Comparison of ENCODE assay signal across 8 cellular contexts in the genomic region with DNA sequence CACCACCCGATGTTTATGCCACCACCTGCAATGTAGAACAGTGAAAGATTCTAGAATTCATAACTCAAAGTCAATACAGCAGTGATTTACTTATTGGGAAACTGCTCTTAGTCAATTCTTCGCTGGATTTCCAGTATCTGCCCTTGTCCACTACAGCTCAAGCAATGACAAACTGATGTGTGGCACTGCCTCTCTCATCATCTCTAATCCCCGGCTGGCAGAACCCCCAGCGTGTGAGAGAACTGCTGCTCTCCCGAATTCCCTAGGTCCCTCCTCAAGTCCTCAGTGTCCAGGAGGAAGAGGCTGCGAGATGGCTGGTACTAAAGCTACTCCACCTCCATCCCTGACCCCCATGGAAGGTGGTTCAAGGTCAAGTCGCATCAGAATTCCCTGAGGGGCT. TPM values are rescaled to one million over a fixed set of nuclear protein-coding genes. Genes with fewer than 3 reads are reported as not detected.
DNase-seq lines count a peak whose midpoint lies in the region; ATAC-seq and TF ChIP-seq lines count a peak whose summit lies in the region.

No MANE protein-coding gene starts in this region.

- WGBS in endodermal cell (ENCODE audit: insufficient coverage in 1 of 2, insufficient read length in 1 of 2), 2 experiments, result 65 to 85% methylated on average over 4 to 7 of the region's 7 CpGs
- WGBS in trophoblast cell (ENCODE audit: extremely low coverage, insufficient coverage, insufficient read length), result no CpG with 5 or more reads among the region's 7 CpGs

- H2AFZ ChIP-seq in trophoblast cell (ENCODE audit: insufficient read depth, low read length, poor library complexity), result no peak overlapping the region

- H3K9ac ChIP-seq in NT2/D1 (ENCODE audit: insufficient read length, low read depth), result peak overlapping the region; percentile 68
- H3K9ac ChIP-seq in endodermal cell (ENCODE audit: extremely low read depth, low read length, poor library complexity, severe bottlenecking), result no peak overlapping the region
- H3K9ac ChIP-seq in trophoblast cell (ENCODE audit: low read length), result peak overlapping the region; percentile 12

- DNase-seq in EL, result peak; percentile 11
- DNase-seq in NT2/D1 (ENCODE audit: low read depth, low spot score), result no peak
- DNase-seq in endodermal cell, result no peak
- DNase-seq in trophoblast cell, result no peak

- peak overlapping the region; percentile 81 for H3K4ac ChIP-seq in trophoblast cell (ENCODE audit: low read depth, low read length)

- TF ChIP-seq CTCF in endodermal cell (conservative IDR thresholded peaks at IDR 0.05), result no peak

- H3K9me3 ChIP-seq in NT2/D1 (ENCODE audit: insufficient read depth, low read length) (no peaks in the 10 kb centered on the region), endodermal cell (ENCODE audit: control insufficient read depth, low read length) (no peaks in the 10 kb centered on the region), trophoblast cell (ENCODE audit: insufficient read depth, low read depth, low read length) (peaks cover 1% of the 10 kb centered on the region)

- no peak overlapping the region for H2AK5ac ChIP-seq in trophoblast cell (ENCODE audit: low read length)

- H3K4me3 ChIP-seq in NT2/D1 (ENCODE audit: insufficient read length, low read depth), result peak overlapping the region; percentile 33
- H3K4me3 ChIP-seq in endodermal cell (ENCODE audit: low read length), result peak overlapping the region; percentile 95
- no peak overlapping the region for H3K4me3 ChIP-seq in trophoblast cell (ENCODE audit: low read depth, low read length)

- H3K23ac ChIP-seq in trophoblast cell (ENCODE audit: low read length), result no peak overlapping the region

- no peaks in the 10 kb centered on the region for H3K9me3 Mint-ChIP-seq in endodermal cell

- H3K27ac Mint-ChIP-seq in endodermal cell, result peak overlapping the region; percentile 46

- H3K27ac ChIP-seq in endodermal cell (ENCODE audit: low read depth, low read length) (no peak overlapping the region), trophoblast cell (ENCODE audit: low read depth, low read length) (no peak overlapping the region)

- no peak overlapping the region for H3K14ac ChIP-seq in trophoblast cell (ENCODE audit: low read length)

- peak overlapping the region; percentile 18 for H3K4me2 ChIP-seq in trophoblast cell (ENCODE audit: low read length)

- no peak for ATAC-seq in GM19328 (IDR thresholded peaks at IDR 0.05; ENCODE audit: unreplicated experiment)
- no peak for ATAC-seq in HG03457 (IDR thresholded peaks at IDR 0.05; ENCODE audit: unreplicated experiment)
- no peak for ATAC-seq in GM18870 (IDR thresholded peaks at IDR 0.05; ENCODE audit: unreplicated experiment)
- ATAC-seq in HG03460 (IDR thresholded peaks at IDR 0.05; ENCODE audit: unreplicated experiment), result no peak

- peaks cover 13% of the 10 kb centered on the region for H3K4me1 Mint-ChIP-seq in endodermal cell

- no peak overlapping the region for H4K12ac ChIP-seq in trophoblast cell (ENCODE audit: low read depth, low read length)

- no peak overlapping the region for H2BK5ac ChIP-seq in trophoblast cell (ENCODE audit: low read depth, low read length, poor library complexity)

- peak overlapping the region; percentile 68 for H3K4me3 Mint-ChIP-seq in endodermal cell

- no peak overlapping the region for H4K8ac ChIP-seq in trophoblast cell (ENCODE audit: low read depth, low read length)

- peaks cover 12% of the 10 kb centered on the region for H3K79me1 ChIP-seq in trophoblast cell (ENCODE audit: low read length)

- peaks cover 21% of the 10 kb centered on the region for H3K27me3 Mint-ChIP-seq in endodermal cell (ENCODE audit: insufficient read depth)

- H3K4me1 ChIP-seq in NT2/D1 (ENCODE audit: insufficient read depth, insufficient read length), result peaks cover 11% of the 10 kb centered on the region
- H3K4me1 ChIP-seq in endodermal cell (ENCODE audit: control insufficient read depth, insufficient read depth, low read length), result no peaks in the 10 kb centered on the region
- peaks cover 3 to 5% of the 10 kb centered on the region in 2 experiments for H3K4me1 ChIP-seq in trophoblast cell (ENCODE audit: control insufficient read depth in 1 of 2, insufficient read depth in 2 of 2, low read length in 2 of 2)

- H3K36me3 Mint-ChIP-seq in endodermal cell (ENCODE audit: low read depth), result peaks cover 29% of the 10 kb centered on the region

- peaks cover 52% of the 10 kb centered on the region for H3K36me3 ChIP-seq in NT2/D1 (ENCODE audit: insufficient read depth, insufficient read length, low read length)
- peaks cover 36% of the 10 kb centered on the region for H3K36me3 ChIP-seq in endodermal cell (ENCODE audit: control insufficient read depth, insufficient read depth, low read length)
- H3K36me3 ChIP-seq in trophoblast cell (ENCODE audit: control insufficient read depth in 1 of 2, insufficient read depth in 2 of 2, low read length in 2 of 2), result peaks cover 13 to 21% of the 10 kb centered on the region in 2 experiments

- no peak overlapping the region for H2BK120ac ChIP-seq in trophoblast cell (ENCODE audit: insufficient read depth, low read length, poor library complexity)

- no peak overlapping the region for H3K18ac ChIP-seq in trophoblast cell (ENCODE audit: low read length)

- no peak overlapping the region for H4K91ac ChIP-seq in trophoblast cell (ENCODE audit: low read depth, low read length)

- peaks cover 26% of the 10 kb centered on the region for H3K79me2 ChIP-seq in trophoblast cell (ENCODE audit: control insufficient read depth, insufficient read depth, low read length, poor library complexity)

- H2BK12ac ChIP-seq in trophoblast cell (ENCODE audit: low read length), result no peak overlapping the region

- no peaks in the 10 kb centered on the region for H3K27me3 ChIP-seq in NT2/D1 (ENCODE audit: insufficient read depth, insufficient read length)
- peaks cover 16% of the 10 kb centered on the region for H3K27me3 ChIP-seq in endodermal cell (ENCODE audit: control insufficient read depth, insufficient read depth, low read length, poor library complexity, severe bottlenecking)
- H3K27me3 ChIP-seq in trophoblast cell (ENCODE audit: insufficient read depth, low read length), result no peaks in the 10 kb centered on the region

RNA-seq across cellular contexts. Expression of a gene that starts 1.6 kb away (rescaled TPM):
- 100 to 1,000 TPM; 117 to 138 TPM for total RNA-seq in endodermal cell
- polyA plus RNA-seq in endodermal cell (2013, experiment 1 of 2), result 151 TPM
- 154 TPM for polyA plus RNA-seq in endodermal cell (2013, experiment 2 of 2)
- 82.5 and 87.8 TPM in 2 replicates for polyA plus RNA-seq in trophoblast cell (2013)

RNA-seq across cellular contexts. Expression of a gene that starts 22.3 kb away (rescaled TPM):
- total RNA-seq in endodermal cell, result 1 to 10 TPM; 2.6 to 2.7 TPM
- 4.1 TPM for polyA plus RNA-seq in endodermal cell (2013, experiment 1 of 2)
- 2.8 TPM for polyA plus RNA-seq in endodermal cell (2013, experiment 2 of 2)
- 19.8 and 20.5 TPM in 2 replicates for polyA plus RNA-seq in trophoblast cell (2013)

RNA-seq across cellular contexts. Expression of a gene that starts 35.3 kb away (rescaled TPM):
- total RNA-seq in endodermal cell, result 10 to 100 TPM; 30.3 to 32.4 TPM
- 16.2 TPM for polyA plus RNA-seq in endodermal cell (2013, experiment 1 of 2)
- 16.9 TPM for polyA plus RNA-seq in endodermal cell (2013, experiment 2 of 2)
- polyA plus RNA-seq in trophoblast cell (2013), result 11.7 and 12.7 TPM in 2 replicates

RNA-seq across cellular contexts. Expression of a gene that starts 47.5 kb away (rescaled TPM):
- 10 to 100 TPM; 16.6 to 27.6 TPM for total RNA-seq in endodermal cell
- polyA plus RNA-seq in endodermal cell (2013, experiment 1 of 2), result 26.5 TPM
- 24.5 TPM for polyA plus RNA-seq in endodermal cell (2013, experiment 2 of 2)
- polyA plus RNA-seq in trophoblast cell (2013), result 18.6 and 19.1 TPM in 2 replicates
